In the genomic region with DNA sequence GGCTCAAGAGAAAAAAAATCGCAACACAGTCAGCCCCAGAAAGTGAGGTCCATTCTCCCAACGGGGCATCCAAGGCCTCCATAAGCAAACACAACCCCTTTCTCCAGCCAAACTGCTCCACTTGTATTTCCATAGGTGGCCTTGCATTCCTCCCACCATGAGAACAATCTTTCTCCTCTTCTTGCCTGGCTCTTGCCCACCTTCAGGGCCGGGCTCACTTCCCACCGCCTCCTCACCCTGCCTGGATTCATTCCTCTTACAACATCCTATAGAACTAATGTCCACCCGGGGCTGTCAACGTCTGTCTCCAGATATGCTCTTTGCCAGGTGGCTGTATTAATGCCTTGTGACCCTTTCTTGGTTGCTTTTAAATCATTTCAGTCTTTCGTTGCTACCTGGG, we compare ENCODE assay signal across 14 cellular contexts.
DNase-seq lines count a peak whose midpoint lies in the region; ATAC-seq and TF ChIP-seq lines count a peak whose summit lies in the region.
"Had no signal": no experiment of that assay in that cellular context is flagged by ENCODE, and none has a peak within 500 bp of the region (broad histone marks: within the 10 kb centered on the region; RNA-seq: fewer than 3 reads in every experiment).

No MANE protein-coding gene starts in this region.

- peak; percentile 3 to 4 for DNase-seq in activated T-cell treated with anti-CD3 and anti-CD28 coated beads, Interleukin-2, amount 50 U/mL, for 48 hours
- DNase-seq in activated T-cell treated with anti-CD3 and anti-CD28 coated beads, Interleukin-2, amount 50 U/mL, for 4 hours = no peak
- DNase-seq in ecto neural progenitor cell (ENCODE audit: low spot score) (peak; percentile 29), ureter (ENCODE audit: low spot score) (peak; percentile 37)
- no peak for DNase-seq in activated naive CD4-positive, alpha-beta T cell treated with anti-CD3 and anti-CD28 coated beads, Interleukin-2, amount 10 ng/mL, durations not matched to agents 7 days and 5 days
- DNase-seq: activated CD4-positive, alpha-beta T cell treated with anti-CD3 and anti-CD28 coated beads, Interleukin-2, amount 50 U/mL, for 4 hours; Calu3; foreskin melanocyte; NCI-H1436 treated with DMSO at 0.1 percent for 48 hours; NCI-H526; testis had no signal

- no peak for ATAC-seq in activated T-cell treated with anti-CD3 and anti-CD28 coated beads, Interleukin-2, amount 50 U/mL, for 4 hours
- no peak for ATAC-seq in HG03439 (IDR thresholded peaks at IDR 0.05; ENCODE audit: unreplicated experiment)
- ATAC-seq in GM18870 (IDR thresholded peaks at IDR 0.05; ENCODE audit: unreplicated experiment) = no peak

- peaks cover 22% of the 10 kb centered on the region for H3K4me1 Mint-ChIP-seq in activated T-cell treated with anti-CD3 and anti-CD28 coated beads, Interleukin-2, amount 50 U/mL, for 4 hours (ENCODE audit: low read depth)
- peaks cover 69% of the 10 kb centered on the region for H3K4me1 Mint-ChIP-seq in nephron
- peaks cover 17% of the 10 kb centered on the region for H3K4me1 Mint-ChIP-seq in activated naive CD4-positive, alpha-beta T cell treated with anti-CD3 and anti-CD28 coated beads, Interleukin-2, amount 10 ng/mL, durations not matched to agents 7 days and 5 days

- H3K27ac Mint-ChIP-seq in nephron = peak overlapping the region; percentile 97 to 99 (median 98)
- no peak overlapping the region for H3K27ac Mint-ChIP-seq in activated naive CD4-positive, alpha-beta T cell treated with anti-CD3 and anti-CD28 coated beads, Interleukin-2, amount 10 ng/mL, durations not matched to agents 7 days and 5 days

- no peaks in the 10 kb centered on the region for H3K36me3 Mint-ChIP-seq in activated T-cell treated with anti-CD3 and anti-CD28 coated beads, Interleukin-2, amount 50 U/mL, for 4 hours (ENCODE audit: insufficient read depth)
- H3K36me3 Mint-ChIP-seq in nephron (ENCODE audit: low read depth) = peaks cover 33% of the 10 kb centered on the region
- peaks cover 2% of the 10 kb centered on the region for H3K36me3 Mint-ChIP-seq in activated naive CD4-positive, alpha-beta T cell treated with anti-CD3 and anti-CD28 coated beads, Interleukin-2, amount 10 ng/mL, durations not matched to agents 7 days and 5 days

- CTCF ChIA-PET in activated naive CD4-positive, alpha-beta T cell treated with anti-CD3 and anti-CD28 coated beads, Interleukin-2, amount 10 ng/mL, durations not matched to agents 7 days and 5 days (lab: Charles Lee) = no interaction called here

- TF ChIP-seq CTCF in nephron (IDR thresholded peaks at IDR 0.05; ENCODE audit: unreplicated experiment in 3 of 3) = no peak

- no peaks in the 10 kb centered on the region for H3K9me3 Mint-ChIP-seq in activated T-cell treated with anti-CD3 and anti-CD28 coated beads, Interleukin-2, amount 50 U/mL, for 4 hours
- H3K9me3 Mint-ChIP-seq in nephron = peaks cover 4% of the 10 kb centered on the region
- no peaks in the 10 kb centered on the region for H3K9me3 Mint-ChIP-seq in activated naive CD4-positive, alpha-beta T cell treated with anti-CD3 and anti-CD28 coated beads, Interleukin-2, amount 10 ng/mL, durations not matched to agents 7 days and 5 days

- H3K4me3 Mint-ChIP-seq in activated T-cell treated with anti-CD3 and anti-CD28 coated beads, Interleukin-2, amount 50 U/mL, for 4 hours = no peak overlapping the region
- H3K4me3 Mint-ChIP-seq in nephron = peak overlapping the region in 2 of 3 experiments; percentile 81 to 82
- H3K4me3 Mint-ChIP-seq in activated naive CD4-positive, alpha-beta T cell treated with anti-CD3 and anti-CD28 coated beads, Interleukin-2, amount 10 ng/mL, durations not matched to agents 7 days and 5 days = no peak overlapping the region

- no peaks in the 10 kb centered on the region for H3K27me3 Mint-ChIP-seq in activated T-cell treated with anti-CD3 and anti-CD28 coated beads, Interleukin-2, amount 50 U/mL, for 4 hours (ENCODE audit: low read depth)
- no peaks in the 10 kb centered on the region for H3K27me3 Mint-ChIP-seq in nephron (ENCODE audit: low read depth)
- peaks cover 67% of the 10 kb centered on the region for H3K27me3 Mint-ChIP-seq in activated naive CD4-positive, alpha-beta T cell treated with anti-CD3 and anti-CD28 coated beads, Interleukin-2, amount 10 ng/mL, durations not matched to agents 7 days and 5 days

Comparison
In these comparisons a context has a peak if more than half of its experiments do, and no peak if none do; other contexts are left out.
1. DNase-seq: peak in activated T-cell treated with anti-CD3 and anti-CD28 coated beads, Interleukin-2, amount 50 U/mL, for 48 hours (2 of 2), ecto neural progenitor cell (single experiment) and ureter (single experiment); none in activated T-cell treated with anti-CD3 and anti-CD28 coated beads, Interleukin-2, amount 50 U/mL, for 4 hours (single experiment) and activated naive CD4-positive, alpha-beta T cell treated with anti-CD3 and anti-CD28 coated beads, Interleukin-2, amount 10 ng/mL, durations not matched to agents 7 days and 5 days (single experiment).
2. H3K4me3 Mint-ChIP-seq: peak in nephron (2 of 3); none in activated T-cell treated with anti-CD3 and anti-CD28 coated beads, Interleukin-2, amount 50 U/mL, for 4 hours (single experiment) and activated naive CD4-positive, alpha-beta T cell treated with anti-CD3 and anti-CD28 coated beads, Interleukin-2, amount 10 ng/mL, durations not matched to agents 7 days and 5 days (single experiment).